Comparison of ENCODE assay signal across 21 cellular contexts in genomic region chr17:39612291-39612894, GRCh38. TPM values are rescaled to one million over a fixed set of nuclear protein-coding genes. Genes with fewer than 3 reads are reported as not detected.
"Had no signal": no experiment of that assay in that cellular context is flagged by ENCODE, and none has a peak within 500 bp of the region (broad histone marks: within the 10 kb centered on the region; RNA-seq: fewer than 3 reads in every experiment).

No MANE protein-coding gene starts in this region.

- H3K4me3 ChIP-seq: esophagus muscularis mucosa, heart left ventricle, psoas muscle, right lobe of liver, spleen, suprapubic skin, upper lobe of left lung had no signal

- ATAC-seq: activated naive CD4-positive, alpha-beta T cell treated with anti-CD3 and anti-CD28 coated beads, Interleukin-2, amount 50 U/mL, for 72 hours; activated T-cell treated with anti-CD3 and anti-CD28 coated beads, Interleukin-2, amount 50 U/mL, for 4 hours; heart left ventricle; left lobe of liver; psoas muscle; right lobe of liver had no signal

- H3K9me3 ChIP-seq: esophagus muscularis mucosa, heart left ventricle, psoas muscle, right lobe of liver, spleen, suprapubic skin, upper lobe of left lung had no signal

- H3K4me1 ChIP-seq: right lobe of liver had no signal

- DNase-seq: activated CD4-positive, alpha-beta memory T cell treated with anti-CD3 and anti-CD28 coated beads for 36 hours; activated effector memory CD4-positive, alpha-beta T cell treated with anti-CD3 and anti-CD28 coated beads, Interleukin-2, amount 50 U/mL, for 16 hours; activated T-cell treated with anti-CD3 and anti-CD28 coated beads, Interleukin-2, amount 50 U/mL, for 4 hours; amniotic stem cell; psoas muscle; right lobe of liver; spleen; stimulated activated CD4-positive, alpha-beta T cell treated with anti-CD3 and anti-CD28 coated beads, Interleukin-2, amount 100 ng/mL, for 24 hours; stimulated activated naive CD4-positive, alpha-beta T cell treated with Interleukin-2 at 50 U/mL for 16 hours; upper lobe of left lung had no signal

- H3K27ac ChIP-seq: esophagus muscularis mucosa, heart left ventricle, psoas muscle, right lobe of liver, spleen, suprapubic skin, upper lobe of left lung, VCaP had no signal

- FAIRE-seq: islet of Langerhans had no signal

- H3K36me3 ChIP-seq: esophagus muscularis mucosa, heart left ventricle, right lobe of liver, spleen, suprapubic skin, upper lobe of left lung had no signal

RNA-seq across cellular contexts. Expression of gene NEUROD2, which starts 4.7 kb away (rescaled TPM):
- total RNA-seq: activated CD4-positive, alpha-beta memory T cell treated with anti-CD3 and anti-CD28 coated beads for 36 hours; activated naive CD4-positive, alpha-beta T cell treated with anti-CD3 and anti-CD28 coated beads, Interleukin-2, amount 50 U/mL, for 72 hours; activated T-cell treated with anti-CD3 and anti-CD28 coated beads, Interleukin-2, amount 50 U/mL, for 4 hours; dermis microvascular lymphatic vessel endothelial cell; esophagus muscularis mucosa; fibroblast of villous mesenchyme; heart left ventricle; left lobe of liver; mucosa of gallbladder; natural killer cell treated with Interleukin-12 subunit alpha and Interleukin-12 subunit beta and Interleukin-15 and Interleukin-18, amount 100 ng/mL, for 72 hours; psoas muscle; right lobe of liver; spleen; suprapubic skin; upper lobe of left lung had no signal
- polyA plus RNA-seq: heart left ventricle had no signal

RNA-seq across cellular contexts. Expression of gene PPP1R1B, which starts 14.4 kb away (rescaled TPM):
- total RNA-seq: activated CD4-positive, alpha-beta memory T cell treated with anti-CD3 and anti-CD28 coated beads for 36 hours; dermis microvascular lymphatic vessel endothelial cell; fibroblast of villous mesenchyme; natural killer cell treated with Interleukin-12 subunit alpha and Interleukin-12 subunit beta and Interleukin-15 and Interleukin-18, amount 100 ng/mL, for 72 hours; spleen had no signal

RNA-seq across cellular contexts. Expression of gene TCAP, which starts 52.8 kb away (rescaled TPM):
- total RNA-seq: fibroblast of villous mesenchyme had no signal

RNA-seq across cellular contexts. Expression of gene PNMT, which starts 55.9 kb away (rescaled TPM):
- total RNA-seq: activated CD4-positive, alpha-beta memory T cell treated with anti-CD3 and anti-CD28 coated beads for 36 hours; activated T-cell treated with anti-CD3 and anti-CD28 coated beads, Interleukin-2, amount 50 U/mL, for 4 hours; fibroblast of villous mesenchyme; natural killer cell treated with Interleukin-12 subunit alpha and Interleukin-12 subunit beta and Interleukin-15 and Interleukin-18, amount 100 ng/mL, for 72 hours had no signal
